ENCODE assay signal across 2 cellular contexts in the genomic region with DNA sequence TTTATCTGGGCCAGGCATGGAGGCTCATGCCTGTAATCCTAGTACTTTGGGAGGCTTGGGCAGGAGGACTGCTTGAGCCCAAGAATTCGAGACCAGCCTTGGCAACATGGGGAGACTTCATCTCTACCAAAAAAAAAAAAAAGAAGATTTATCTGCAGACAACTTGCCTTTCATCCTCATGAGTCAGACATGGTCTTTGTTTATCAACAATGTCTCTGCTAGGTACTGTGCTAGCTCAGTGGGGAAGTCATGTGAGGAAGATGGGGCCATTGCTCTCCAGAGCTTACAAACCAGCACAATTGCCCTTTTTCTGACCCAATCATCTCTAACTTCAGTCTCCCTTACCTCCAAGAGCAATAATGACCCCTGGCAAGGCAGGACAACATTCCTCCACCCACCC.
TF ChIP-seq lines count a peak whose summit lies in the region.

No MANE protein-coding gene starts in this region.

TF ChIP-seq in A549, 52 proteins besides CTCF, POLR2A, EP300 and RAD21:
- TF ChIP-seq SREBF2 (IDR thresholded peaks at IDR 0.05) (no peak), POLR2AphosphoS2 (conservative IDR thresholded peaks at IDR 0.05; ENCODE audit: low read length) (no peak), BHLHE40 (IDR thresholded peaks at IDR 0.05; ENCODE audit: low read depth, low read length) (no peak), SMC3 (IDR thresholded peaks at IDR 0.05) (no peak), TP53 (CRISPR knock-in tag; IDR thresholded peaks at IDR 0.05) (no peak), ZNF302 (CRISPR knock-in tag; IDR thresholded peaks at IDR 0.05) (no peak)

TF ChIP-seq in GM23338, 12 proteins besides CTCF, POLR2A, EP300 and RAD21:
- TF ChIP-seq POLR2AphosphoS5 (IDR thresholded peaks at IDR 0.05; ENCODE audit: low read depth), result no peak
- TF ChIP-seq, protein P1, sequence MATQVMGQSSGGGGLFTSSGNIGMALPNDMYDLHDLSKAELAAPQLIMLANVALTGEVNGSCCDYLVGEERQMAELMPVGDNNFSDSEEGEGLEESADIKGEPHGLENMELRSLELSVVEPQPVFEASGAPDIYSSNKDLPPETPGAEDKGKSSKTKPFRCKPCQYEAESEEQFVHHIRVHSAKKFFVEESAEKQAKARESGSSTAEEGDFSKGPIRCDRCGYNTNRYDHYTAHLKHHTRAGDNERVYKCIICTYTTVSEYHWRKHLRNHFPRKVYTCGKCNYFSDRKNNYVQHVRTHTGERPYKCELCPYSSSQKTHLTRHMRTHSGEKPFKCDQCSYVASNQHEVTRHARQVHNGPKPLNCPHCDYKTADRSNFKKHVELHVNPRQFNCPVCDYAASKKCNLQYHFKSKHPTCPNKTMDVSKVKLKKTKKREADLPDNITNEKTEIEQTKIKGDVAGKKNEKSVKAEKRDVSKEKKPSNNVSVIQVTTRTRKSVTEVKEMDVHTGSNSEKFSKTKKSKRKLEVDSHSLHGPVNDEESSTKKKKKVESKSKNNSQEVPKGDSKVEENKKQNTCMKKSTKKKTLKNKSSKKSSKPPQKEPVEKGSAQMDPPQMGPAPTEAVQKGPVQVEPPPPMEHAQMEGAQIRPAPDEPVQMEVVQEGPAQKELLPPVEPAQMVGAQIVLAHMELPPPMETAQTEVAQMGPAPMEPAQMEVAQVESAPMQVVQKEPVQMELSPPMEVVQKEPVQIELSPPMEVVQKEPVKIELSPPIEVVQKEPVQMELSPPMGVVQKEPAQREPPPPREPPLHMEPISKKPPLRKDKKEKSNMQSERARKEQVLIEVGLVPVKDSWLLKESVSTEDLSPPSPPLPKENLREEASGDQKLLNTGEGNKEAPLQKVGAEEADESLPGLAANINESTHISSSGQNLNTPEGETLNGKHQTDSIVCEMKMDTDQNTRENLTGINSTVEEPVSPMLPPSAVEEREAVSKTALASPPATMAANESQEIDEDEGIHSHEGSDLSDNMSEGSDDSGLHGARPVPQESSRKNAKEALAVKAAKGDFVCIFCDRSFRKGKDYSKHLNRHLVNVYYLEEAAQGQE (IDR thresholded peaks at IDR 0.05; ENCODE audit: unreplicated experiment), result no peak
- no peak for TF ChIP-seq NANOG (IDR thresholded peaks at IDR 0.05; ENCODE audit: borderline replicate concordance)
- no peak for TF ChIP-seq ZNF114 (CRISPR knock-in tag; IDR thresholded peaks at IDR 0.05)
- no peak for TF ChIP-seq STAT1 (IDR thresholded peaks at IDR 0.05; ENCODE audit: unreplicated experiment)
- no peak for TF ChIP-seq CREB1 (CRISPR knock-in tag; IDR thresholded peaks at IDR 0.05; ENCODE audit: low read depth)
